Comparison of ENCODE assay signal across 1 cellular context in the genomic region with DNA sequence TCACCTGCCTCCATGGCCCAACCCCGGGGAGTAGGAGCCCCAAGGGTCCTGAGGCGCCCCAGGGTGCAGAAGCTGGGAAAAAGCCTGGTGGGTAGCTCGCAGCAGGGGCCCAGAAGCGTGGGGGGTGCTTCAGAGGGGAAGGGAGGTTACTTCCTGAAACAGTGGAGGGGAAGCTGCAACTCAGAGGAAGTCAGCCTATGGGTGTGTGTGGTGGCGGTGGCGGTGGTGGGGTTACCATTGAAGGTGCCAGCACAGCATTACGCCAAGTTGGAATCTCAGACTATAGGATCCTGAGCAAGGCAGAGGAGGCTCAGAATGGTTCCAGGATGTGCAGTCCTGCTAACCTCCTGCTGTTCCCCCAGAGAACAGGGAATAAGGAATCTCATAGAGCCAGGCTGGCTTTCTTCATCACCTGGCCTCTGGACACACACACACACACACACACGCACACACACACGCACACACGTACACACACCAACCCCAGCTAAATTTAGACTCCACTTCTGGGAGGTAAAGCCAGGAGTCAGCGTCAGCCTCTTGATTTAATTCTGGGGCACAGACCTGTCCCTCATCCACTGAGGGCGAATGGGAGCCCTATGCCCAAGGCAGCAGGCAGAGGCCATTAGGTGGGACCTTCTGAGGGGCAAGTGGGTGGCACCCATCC.
TF ChIP-seq lines count a peak whose summit lies in the region.

No MANE protein-coding gene starts in this region.

TF ChIP-seq in A549, 52 proteins besides CTCF, POLR2A, EP300 and RAD21:
- TF ChIP-seq JUN (IDR thresholded peaks at IDR 0.05) (no peak), NR3C1 (IDR thresholded peaks at IDR 0.05) (no peak), FOSB (CRISPR knock-in tag; IDR thresholded peaks at IDR 0.05) (no peak), CHD4 (IDR thresholded peaks at IDR 0.05; ENCODE audit: borderline replicate concordance) (no peak), HOXB13 (CRISPR knock-in tag; IDR thresholded peaks at IDR 0.05; ENCODE audit: low read depth) (no peak), EHMT2 (IDR thresholded peaks at IDR 0.05; ENCODE audit: low read depth) (no peak), PHF8 (IDR thresholded peaks at IDR 0.05; ENCODE audit: borderline replicate concordance, low read depth) (no peak)
- TF ChIP-seq, protein P1, sequence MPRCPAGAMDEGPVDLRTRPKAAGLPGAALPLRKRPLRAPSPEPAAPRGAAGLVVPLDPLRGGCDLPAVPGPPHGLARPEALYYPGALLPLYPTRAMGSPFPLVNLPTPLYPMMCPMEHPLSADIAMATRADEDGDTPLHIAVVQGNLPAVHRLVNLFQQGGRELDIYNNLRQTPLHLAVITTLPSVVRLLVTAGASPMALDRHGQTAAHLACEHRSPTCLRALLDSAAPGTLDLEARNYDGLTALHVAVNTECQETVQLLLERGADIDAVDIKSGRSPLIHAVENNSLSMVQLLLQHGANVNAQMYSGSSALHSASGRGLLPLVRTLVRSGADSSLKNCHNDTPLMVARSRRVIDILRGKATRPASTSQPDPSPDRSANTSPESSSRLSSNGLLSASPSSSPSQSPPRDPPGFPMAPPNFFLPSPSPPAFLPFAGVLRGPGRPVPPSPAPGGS (IDR thresholded peaks at IDR 0.05) = no peak
- TF ChIP-seq, protein P2, sequence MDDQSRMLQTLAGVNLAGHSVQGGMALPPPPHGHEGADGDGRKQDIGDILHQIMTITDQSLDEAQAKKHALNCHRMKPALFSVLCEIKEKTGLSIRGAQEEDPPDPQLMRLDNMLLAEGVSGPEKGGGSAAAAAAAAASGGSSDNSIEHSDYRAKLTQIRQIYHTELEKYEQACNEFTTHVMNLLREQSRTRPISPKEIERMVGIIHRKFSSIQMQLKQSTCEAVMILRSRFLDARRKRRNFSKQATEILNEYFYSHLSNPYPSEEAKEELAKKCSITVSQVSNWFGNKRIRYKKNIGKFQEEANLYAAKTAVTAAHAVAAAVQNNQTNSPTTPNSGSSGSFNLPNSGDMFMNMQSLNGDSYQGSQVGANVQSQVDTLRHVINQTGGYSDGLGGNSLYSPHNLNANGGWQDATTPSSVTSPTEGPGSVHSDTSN (IDR thresholded peaks at IDR 0.05) = no peak
